In genomic region chr13:45545686-45546409, GRCh38 we compare ENCODE assay signal across 21 cellular contexts.
"Had no signal": no experiment of that assay in that cellular context is flagged by ENCODE, and none has a peak within 500 bp of the region (broad histone marks: within the 10 kb centered on the region; RNA-seq: fewer than 3 reads in every experiment).

No MANE protein-coding gene starts in this region.

- H3K27me3 ChIP-seq: brain microvascular endothelial cell, right atrium auricular region had no signal

- H3K27ac ChIP-seq: brain microvascular endothelial cell, dorsolateral prefrontal cortex, epithelial cell of prostate, prostate gland, right atrium auricular region, transverse colon had no signal

- H3K27me3 Mint-ChIP-seq: activated CD4-positive, alpha-beta T cell treated with anti-CD3 and anti-CD28 coated beads, Interleukin-2, amount 10 ng/mL, durations not matched to agents 24 days and 14 days; activated T-cell treated with anti-CD3 and anti-CD28 coated beads, Interleukin-2, amount 50 U/mL, for 24 hours; stimulated activated naive CD8-positive, alpha-beta T cell treated with anti-CD3 and anti-CD28 coated beads, Interleukin-15, Interleukin-2, amounts not matched to agents 100 ng/mL and 50 ng/mL, for 24 hours had no signal

- H3K27ac Mint-ChIP-seq: activated CD4-positive, alpha-beta T cell treated with anti-CD3 and anti-CD28 coated beads, Interleukin-2, amount 10 ng/mL, durations not matched to agents 24 days and 14 days; activated CD8-positive, alpha-beta T cell treated with anti-CD3 and anti-CD28 coated beads, Interleukin-2, amount 10 ng/mL, durations not matched to agents 7 days and 5 days; activated naive CD4-positive, alpha-beta T cell treated with anti-CD3 and anti-CD28 coated beads for 36 hours; activated T-cell treated with anti-CD3 and anti-CD28 coated beads, Interleukin-2, amount 50 U/mL, for 24 hours; activated T-helper 2 cell treated with anti-CD3 and anti-CD28 coated beads, Interferon-gamma antibody, Interleukin-2, Interleukin-4, amounts not matched to agents 10 μg/mL and 5 μg/mL and 100 μg/mL, durations not matched to agents 14 hours and 24 hours and 36 hours; stimulated activated naive CD8-positive, alpha-beta T cell treated with anti-CD3 and anti-CD28 coated beads, Interleukin-15, Interleukin-2, amounts not matched to agents 100 ng/mL and 50 ng/mL, for 24 hours had no signal

- DNase-seq: activated CD4-positive, alpha-beta T cell treated with anti-CD3 and anti-CD28 coated beads, Interleukin-2, amount 10 ng/mL, durations not matched to agents 24 days and 14 days; activated CD8-positive, alpha-beta T cell treated with anti-CD3 and anti-CD28 coated beads, Interleukin-2, amount 10 ng/mL, durations not matched to agents 7 days and 5 days; activated naive CD4-positive, alpha-beta T cell treated with anti-CD3 and anti-CD28 coated beads for 36 hours; activated T-cell treated with anti-CD3 and anti-CD28 coated beads, Interleukin-2, amount 50 U/mL, for 24 hours; aorta; brain microvascular endothelial cell; central memory CD4-positive, alpha-beta T cell; dorsolateral prefrontal cortex; head of caudate nucleus; left ventricle myocardium superior; stimulated activated CD4-positive, alpha-beta T cell treated with anti-CD3 and anti-CD28 coated beads, Interleukin-2, amount 100 ng/mL, for 24 hours; T-helper 9 cell; transverse colon had no signal

- FAIRE-seq: colon, frontal cortex, keratinocyte had no signal

- H3K4me3 Mint-ChIP-seq: activated CD4-positive, alpha-beta T cell treated with anti-CD3 and anti-CD28 coated beads, Interleukin-2, amount 10 ng/mL, durations not matched to agents 24 days and 14 days; activated CD8-positive, alpha-beta T cell treated with anti-CD3 and anti-CD28 coated beads, Interleukin-2, amount 10 ng/mL, durations not matched to agents 7 days and 5 days; activated naive CD4-positive, alpha-beta T cell treated with anti-CD3 and anti-CD28 coated beads for 36 hours; activated T-cell treated with anti-CD3 and anti-CD28 coated beads, Interleukin-2, amount 50 U/mL, for 24 hours; stimulated activated naive CD8-positive, alpha-beta T cell treated with anti-CD3 and anti-CD28 coated beads, Interleukin-15, Interleukin-2, amounts not matched to agents 100 ng/mL and 50 ng/mL, for 24 hours had no signal

- H3K36me3 ChIP-seq: brain microvascular endothelial cell, prostate gland, right atrium auricular region, transverse colon had no signal

- ATAC-seq: activated CD8-positive, alpha-beta T cell treated with anti-CD3 and anti-CD28 coated beads, Interleukin-2, amount 10 ng/mL, durations not matched to agents 7 days and 5 days; left ventricle myocardium superior had no signal

- H3K4me3 ChIP-seq: dorsolateral prefrontal cortex, prostate gland, right atrium auricular region, transverse colon had no signal

- H3K4me1 Mint-ChIP-seq: activated CD4-positive, alpha-beta T cell treated with anti-CD3 and anti-CD28 coated beads, Interleukin-2, amount 10 ng/mL, durations not matched to agents 24 days and 14 days had no signal

- H3K9me3 Mint-ChIP-seq: activated CD4-positive, alpha-beta T cell treated with anti-CD3 and anti-CD28 coated beads, Interleukin-2, amount 10 ng/mL, durations not matched to agents 24 days and 14 days; activated naive CD4-positive, alpha-beta T cell treated with anti-CD3 and anti-CD28 coated beads for 36 hours; activated T-cell treated with anti-CD3 and anti-CD28 coated beads, Interleukin-2, amount 50 U/mL, for 24 hours; activated T-helper 2 cell treated with anti-CD3 and anti-CD28 coated beads, Interferon-gamma antibody, Interleukin-2, Interleukin-4, amounts not matched to agents 10 μg/mL and 5 μg/mL and 100 μg/mL, durations not matched to agents 14 hours and 24 hours and 36 hours; stimulated activated naive CD8-positive, alpha-beta T cell treated with anti-CD3 and anti-CD28 coated beads, Interleukin-15, Interleukin-2, amounts not matched to agents 100 ng/mL and 50 ng/mL, for 24 hours had no signal

- H3K4me1 ChIP-seq: prostate gland, right atrium auricular region, transverse colon had no signal

- H3K9me3 ChIP-seq: prostate gland, right atrium auricular region, transverse colon had no signal
